10 cellular contexts compared by ENCODE assay signal in the genomic region with DNA sequence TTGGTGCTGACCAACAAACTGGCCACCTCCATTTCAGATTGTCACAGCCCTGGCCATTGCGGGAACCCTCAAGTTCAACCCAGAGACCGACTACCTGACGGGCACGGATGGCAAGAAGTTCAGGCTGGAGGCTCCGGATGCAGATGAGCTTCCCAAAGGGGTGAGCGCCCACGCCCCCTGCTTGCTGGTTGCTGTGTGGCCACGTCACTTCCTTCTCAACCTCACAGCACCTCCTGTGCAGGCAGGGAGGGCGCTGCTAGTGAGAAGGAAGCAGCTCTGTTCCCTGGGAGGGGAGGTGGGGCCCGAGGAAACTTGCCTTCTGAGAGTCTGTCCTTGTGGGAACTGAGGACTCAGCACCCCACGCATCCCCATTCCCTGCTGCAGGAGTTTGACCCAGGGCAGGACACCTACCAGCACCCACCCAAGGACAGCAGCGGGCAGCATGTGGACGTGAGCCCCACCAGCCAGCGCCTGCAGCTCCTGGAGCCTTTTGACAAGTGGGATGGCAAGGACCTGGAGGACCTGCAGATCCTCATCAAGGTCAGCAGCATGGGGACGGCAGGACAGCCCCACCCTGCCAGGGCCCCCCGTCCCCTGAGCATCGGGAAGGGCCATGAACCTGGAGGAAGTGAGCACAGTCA. TPM values are rescaled to one million over a fixed set of nuclear protein-coding genes. Genes with fewer than 3 reads are reported as not detected.
DNase-seq lines count a peak whose midpoint lies in the region; ATAC-seq, FAIRE-seq and TF ChIP-seq lines count a peak whose summit lies in the region.
"Had no signal": no experiment of that assay in that cellular context is flagged by ENCODE, and none has a peak within 500 bp of the region (broad histone marks: within the 10 kb centered on the region; RNA-seq: fewer than 3 reads in every experiment).

No MANE protein-coding gene starts in this region.

- H3K4me3 Mint-ChIP-seq in stimulated activated effector memory CD8-positive, alpha-beta T cell treated with anti-CD3 and anti-CD28 coated beads, Interleukin-12 subunit alpha, Interleukin-12 subunit beta, amount 100 ng/mL, for 72 hours: no peak overlapping the region

- H3K36me3 Mint-ChIP-seq in stimulated activated effector memory CD8-positive, alpha-beta T cell treated with anti-CD3 and anti-CD28 coated beads, Interleukin-12 subunit alpha, Interleukin-12 subunit beta, amount 100 ng/mL, for 72 hours: peaks cover 83% of the 10 kb centered on the region

- H3K4me1 Mint-ChIP-seq in stimulated activated effector memory CD8-positive, alpha-beta T cell treated with anti-CD3 and anti-CD28 coated beads, Interleukin-12 subunit alpha, Interleukin-12 subunit beta, amount 100 ng/mL, for 72 hours: peaks cover 27% of the 10 kb centered on the region

- H3K27ac Mint-ChIP-seq in stimulated activated effector memory CD8-positive, alpha-beta T cell treated with anti-CD3 and anti-CD28 coated beads, Interleukin-12 subunit alpha, Interleukin-12 subunit beta, amount 100 ng/mL, for 72 hours: peak overlapping the region; percentile 93

- H3K27me3 ChIP-seq in left lung (no peaks in the 10 kb centered on the region), GM23248 (replicated peaks; ENCODE audit: insufficient read depth) (no peaks in the 10 kb centered on the region)

- H3K4me1 ChIP-seq in left lung: peaks cover 11 to 20% of the 10 kb centered on the region in 2 donors
- no peaks in the 10 kb centered on the region for H3K4me1 ChIP-seq in GM23248 (ENCODE audit: insufficient read depth)

- FAIRE-seq in frontal cortex (lab: Jason Lieb, UNC): no peak

- H3K4me2 ChIP-seq in GM23248 (ENCODE audit: unreplicated experiment): no peak overlapping the region

- WGBS in GM23248 (ENCODE audit: low coverage in 1 of 2, low lambda C conversion rate in 2 of 2, missing lambda C conversion rate in 2 of 2), 2 experiments: 80 to 86% methylated on average over 16 to 17 of the region's 17 CpGs

- H3K4me3 ChIP-seq in SK-N-MC: no peak overlapping the region
- H3K4me3 ChIP-seq in left lung: no peak overlapping the region
- H3K4me3 ChIP-seq in GM23248: no peak overlapping the region

- no peaks in the 10 kb centered on the region for H3K9me3 ChIP-seq in SK-N-MC (ENCODE audit: low read depth, low read length)
- H3K9me3 ChIP-seq in left lung: no peaks in the 10 kb centered on the region
- no peaks in the 10 kb centered on the region for H3K9me3 ChIP-seq in GM23248 (ENCODE audit: low read depth)

- H3K36me3 ChIP-seq in SK-N-MC (ENCODE audit: insufficient read depth, low read length): peaks cover 51% of the 10 kb centered on the region
- peaks cover 0 to 88% of the 10 kb centered on the region in 2 donors for H3K36me3 ChIP-seq in left lung
- peaks cover 7% of the 10 kb centered on the region; the same call in 1 of the 2 replicates for H3K36me3 ChIP-seq in GM23248 (ENCODE audit: low read depth)

- in situ Hi-C loops in GM23248 (cut with MboI): no loop called here

- DNase-seq in SK-N-MC (ENCODE audit: low read depth, low spot score) (no peak), left lung (no peak), GM23248 (no peak), inferior parietal cortex (ENCODE audit: extremely low spot score) (no peak), frontal cortex (ENCODE audit: low spot score in 2 of 2) (no peak)
- peak; percentile 45 for DNase-seq in activated effector memory CD4-positive, alpha-beta T cell treated with Interleukin-2 at 50 U/mL for 16 hours
- DNase-seq in stimulated activated effector memory CD8-positive, alpha-beta T cell treated with anti-CD3 and anti-CD28 coated beads, Interleukin-12 subunit alpha, Interleukin-12 subunit beta, amount 100 ng/mL, for 72 hours (ENCODE audit: low spot score in 2 of 2): no peak

- ATAC-seq in left lung (peak; percentile 4), HG02623 (IDR thresholded peaks at IDR 0.05; ENCODE audit: unreplicated experiment) (no peak)
- ATAC-seq in stimulated activated effector memory CD8-positive, alpha-beta T cell treated with anti-CD3 and anti-CD28 coated beads, Interleukin-12 subunit alpha, Interleukin-12 subunit beta, amount 100 ng/mL, for 72 hours: peak; percentile 75

- no peak overlapping the region for H2AFZ ChIP-seq in GM23248

- no peaks in the 10 kb centered on the region for H3K9me2 ChIP-seq in GM23248 (ENCODE audit: insufficient read depth)

- peaks cover 24% of the 10 kb centered on the region for H3F3A ChIP-seq in GM23248 (ENCODE audit: insufficient read depth)

- H3K79me2 ChIP-seq in GM23248 (ENCODE audit: insufficient read depth): no peaks in the 10 kb centered on the region

- no peaks in the 10 kb centered on the region for H4K20me1 ChIP-seq in GM23248 (ENCODE audit: insufficient read depth)

- H3K9ac ChIP-seq in SK-N-MC (ENCODE audit: insufficient read length) (no peak overlapping the region), GM23248 (no peak overlapping the region)

- TF ChIP-seq CTCF in left lung (IDR thresholded peaks at IDR 0.05): no peak

- no peaks in the 10 kb centered on the region for H3K9me3 Mint-ChIP-seq in stimulated activated effector memory CD8-positive, alpha-beta T cell treated with anti-CD3 and anti-CD28 coated beads, Interleukin-12 subunit alpha, Interleukin-12 subunit beta, amount 100 ng/mL, for 72 hours

- H3K27ac ChIP-seq in SK-N-MC: peak overlapping the region; percentile 64; the same call in 1 of the 2 replicates
- H3K27ac ChIP-seq in left lung: peak overlapping the region; percentile 33 to 63
- H3K27ac ChIP-seq in GM23248: no peak overlapping the region

- intact Hi-C loops in left lung (cut with DNase I): loop anchor here in 1 of 2 donors (10.0 kb wide), 1 partner anchor 120 kb away; no protein-coding TSS in a partner anchor

RNA-seq across cellular contexts. Expression of a gene that starts 19.3 kb away (rescaled TPM):
- total RNA-seq in left lung (10 to 100 TPM; 31.3 to 55.4 TPM), frontal cortex (24.1 TPM)
- 16.8 and 21.2 TPM in 2 replicates for total RNA-seq in GM23248 (2014; rRNA removed; shearing (Covaris generic))
- 49.6 and 52.2 TPM in 2 replicates for polyA plus RNA-seq in GM23248 (2016; fragmentation: Nextera tagmentation; extraction: Ambion mirVana)

RNA-seq across cellular contexts. Expression of a gene that starts 35.9 kb away (rescaled TPM):
- total RNA-seq in left lung: 1 to 10 TPM; 5.1 to 5.5 TPM
- total RNA-seq in GM23248 (2014; rRNA removed; shearing (Covaris generic)): 0.38 TPM in 1 of 2 replicates, not detected in the other
- 0.59 and 1.1 TPM in 2 replicates for polyA plus RNA-seq in GM23248 (2016; fragmentation: Nextera tagmentation; extraction: Ambion mirVana)
- total RNA-seq in frontal cortex: 8.6 TPM
- total RNA-seq: lung microvascular endothelial cell, NCI-H460 had no signal

RNA-seq across cellular contexts. Expression of a gene that starts 56.0 kb away (rescaled TPM):
- total RNA-seq in left lung (10 to 100 TPM; 85.3 to 91.8 TPM), frontal cortex (72.2 TPM)
- 41.5 and 60.4 TPM in 2 replicates for total RNA-seq in GM23248 (2014; rRNA removed; shearing (Covaris generic))
- polyA plus RNA-seq in GM23248 (2016; fragmentation: Nextera tagmentation; extraction: Ambion mirVana): 68.1 and 68.7 TPM in 2 replicates

RNA-seq across cellular contexts. Expression of a gene that starts 56.4 kb away (rescaled TPM):
- 10 to 100 TPM; 30.3 to 35.5 TPM for total RNA-seq in left lung
- 41.9 and 53.4 TPM in 2 replicates for total RNA-seq in GM23248 (2014; rRNA removed; shearing (Covaris generic))
- 13.1 and 13.7 TPM in 2 replicates for polyA plus RNA-seq in GM23248 (2016; fragmentation: Nextera tagmentation; extraction: Ambion mirVana)
- 53.0 TPM for total RNA-seq in frontal cortex
